27 cellular contexts compared by ENCODE assay signal in genomic region chr1:18337757-18338156, GRCh38.
"Had no signal": no experiment of that assay in that cellular context is flagged by ENCODE, and none has a peak within 500 bp of the region (broad histone marks: within the 10 kb centered on the region; RNA-seq: fewer than 3 reads in every experiment).

No MANE protein-coding gene starts in this region.

- H3K27ac ChIP-seq: stomach, suprapubic skin, testis, thoracic aorta, thyroid gland, tibial artery, tibial nerve, transverse colon, upper lobe of left lung, upper lobe of right lung, uterus, vagina had no signal

- H3K9me3 ChIP-seq: stomach, suprapubic skin, testis, thoracic aorta, thyroid gland, tibial artery, tibial nerve, transverse colon, upper lobe of left lung, upper lobe of right lung, uterus, vagina had no signal

- DNase-seq: stimulated activated CD4-positive, alpha-beta T cell treated with anti-CD3 and anti-CD28 coated beads, Interleukin-2, amount 100 ng/mL, for 48 hours; stimulated activated CD4-positive, alpha-beta T cell treated with anti-CD3 and anti-CD28 coated beads, Interleukin-4, amount 100 ng/mL, for 1 hour; stimulated activated CD4-positive, alpha-beta T cell treated with anti-CD3 and anti-CD28 coated beads, Interleukin-4, amount 100 ng/mL, for 24 hours; stimulated activated CD4-positive, alpha-beta T cell treated with anti-CD3 and anti-CD28 coated beads, Interleukin-4, amount 100 ng/mL, for 4 hours; stimulated activated CD8-positive, alpha-beta memory T cell treated with anti-CD3 and anti-CD28 coated beads, Interleukin-4, amount 100 ng/mL, for 48 hours; stimulated activated naive B cell treated with anti-CD40 and anti-IgM and Interleukin-4, amounts not matched to agents 10 μg/mL and 1 μg/mL and 100 μg/mL, for 72 hours; stimulated activated naive CD4-positive, alpha-beta T cell; stimulated activated naive CD4-positive, alpha-beta T cell treated with Interleukin-2 at 50 U/mL for 16 hours; stimulated activated naive CD8-positive, alpha-beta T cell treated with anti-CD3 and anti-CD28 coated beads, Interleukin-15, amount 100 ng/mL, for 72 hours; stimulated activated naive CD8-positive, alpha-beta T cell treated with anti-CD3 and anti-CD28 coated beads, Interleukin-15, Interleukin-2, amounts not matched to agents 100 U/mL and 50 U/mL, for 24 hours; stomach; substantia nigra; testis; thyroid gland; tibial artery; transverse colon; trophoblast cell; upper lobe of left lung; upper lobe of right lung; uterus had no signal

- H3K4me1 ChIP-seq: stomach, suprapubic skin, testis, thyroid gland, tibial artery, tibial nerve, transverse colon, upper lobe of left lung, upper lobe of right lung, uterus, vagina had no signal

- ATAC-seq: stimulated activated effector memory CD8-positive, alpha-beta T cell treated with anti-CD3 and anti-CD28 coated beads, Interleukin-12 subunit alpha, Interleukin-12 subunit beta, amount 100 ng/mL, for 72 hours; stimulated activated memory B cell treated with anti-CD40 and anti-IgM and Interleukin-4, amounts not matched to agents 10 μg/mL and 1 μg/mL and 100 μg/mL, for 72 hours; stimulated activated naive B cell treated with anti-CD40 and anti-IgM and Interleukin-4, amounts not matched to agents 10 μg/mL and 1 μg/mL and 100 μg/mL, for 72 hours; stimulated activated naive CD8-positive, alpha-beta T cell treated with anti-CD3 and anti-CD28 coated beads, Interleukin-15, amount 100 ng/mL, for 72 hours; stimulated activated naive CD8-positive, alpha-beta T cell treated with anti-CD3 and anti-CD28 coated beads, Interleukin-15, Interleukin-2, amounts not matched to agents 100 U/mL and 50 U/mL, for 24 hours; upper lobe of right lung had no signal

- H3K4me3 ChIP-seq: stomach, suprapubic skin, testis, thoracic aorta, thyroid gland, tibial artery, tibial nerve, transverse colon, upper lobe of left lung, upper lobe of right lung, uterus, vagina had no signal

- H3K27me3 ChIP-seq: testis, thyroid gland, tibial nerve, upper lobe of left lung, upper lobe of right lung, vagina had no signal

- FAIRE-seq: urothelium cell line had no signal

- H3K36me3 ChIP-seq: stomach, suprapubic skin, thoracic aorta, thyroid gland, tibial artery, tibial nerve, transverse colon, upper lobe of left lung, upper lobe of right lung, uterus, vagina had no signal
